ENCODE assay signal across 1 cellular context in genomic region chr4:82901129-82901718, GRCh38.
TF ChIP-seq lines count a peak whose summit lies in the region.

No MANE protein-coding gene starts in this region.

TF ChIP-seq in HepG2, 621 proteins besides CTCF, POLR2A, EP300 and RAD21 (continued from another document):
- TF ChIP-seq, protein P1, sequence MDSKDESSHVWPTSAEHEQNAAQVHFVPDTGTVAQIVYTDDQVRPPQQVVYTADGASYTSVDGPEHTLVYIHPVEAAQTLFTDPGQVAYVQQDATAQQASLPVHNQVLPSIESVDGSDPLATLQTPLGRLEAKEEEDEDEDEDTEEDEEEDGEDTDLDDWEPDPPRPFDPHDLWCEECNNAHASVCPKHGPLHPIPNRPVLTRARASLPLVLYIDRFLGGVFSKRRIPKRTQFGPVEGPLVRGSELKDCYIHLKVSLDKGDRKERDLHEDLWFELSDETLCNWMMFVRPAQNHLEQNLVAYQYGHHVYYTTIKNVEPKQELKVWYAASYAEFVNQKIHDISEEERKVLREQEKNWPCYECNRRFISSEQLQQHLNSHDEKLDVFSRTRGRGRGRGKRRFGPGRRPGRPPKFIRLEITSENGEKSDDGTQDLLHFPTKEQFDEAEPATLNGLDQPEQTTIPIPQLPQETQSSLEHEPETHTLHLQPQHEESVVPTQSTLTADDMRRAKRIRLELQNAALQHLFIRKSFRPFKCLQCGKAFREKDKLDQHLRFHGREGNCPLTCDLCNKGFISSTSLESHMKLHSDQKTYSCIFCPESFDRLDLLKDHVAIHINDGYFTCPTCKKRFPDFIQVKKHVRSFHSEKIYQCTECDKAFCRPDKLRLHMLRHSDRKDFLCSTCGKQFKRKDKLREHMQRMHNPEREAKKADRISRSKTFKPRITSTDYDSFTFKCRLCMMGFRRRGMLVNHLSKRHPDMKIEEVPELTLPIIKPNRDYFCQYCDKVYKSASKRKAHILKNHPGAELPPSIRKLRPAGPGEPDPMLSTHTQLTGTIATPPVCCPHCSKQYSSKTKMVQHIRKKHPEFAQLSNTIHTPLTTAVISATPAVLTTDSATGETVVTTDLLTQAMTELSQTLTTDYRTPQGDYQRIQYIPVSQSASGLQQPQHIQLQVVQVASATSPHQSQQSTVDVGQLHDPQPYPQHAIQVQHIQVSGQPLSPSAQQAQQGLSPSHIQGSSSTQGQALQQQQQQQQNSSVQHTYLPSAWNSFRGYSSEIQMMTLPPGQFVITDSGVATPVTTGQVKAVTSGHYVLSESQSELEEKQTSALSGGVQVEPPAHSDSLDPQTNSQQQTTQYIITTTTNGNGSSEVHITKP (CRISPR knock-in tag; IDR thresholded peaks at IDR 0.05; ENCODE audit: low read depth), result no peak; the same call in 1 of the 2 replicates
- 0 out of 2 replicates have a peak, but pooled peaks have one; percentile 20 for TF ChIP-seq NFRKB (IDR thresholded peaks at IDR 0.05)
- TF ChIP-seq KDM2A (CRISPR knock-in tag; IDR thresholded peaks at IDR 0.05; ENCODE audit: borderline replicate concordance, low read depth), result 0 out of 2 replicates have a peak, but pooled peaks have one; percentile 9
- TF ChIP-seq HNF4G (IDR thresholded peaks at IDR 0.05; ENCODE audit: borderline replicate concordance, low read depth, low read length), result no peak
- no peak for TF ChIP-seq HNF4G (CRISPR knock-in tag; IDR thresholded peaks at IDR 0.05; ENCODE audit: borderline replicate concordance, low read depth)
- TF ChIP-seq ZNF30 (CRISPR knock-in tag; IDR thresholded peaks at IDR 0.05), result no peak
- 0 out of 2 replicates have a peak, but pooled peaks have one; percentile 3 for TF ChIP-seq MAX (IDR thresholded peaks at IDR 0.05)
- TF ChIP-seq, protein P2, sequence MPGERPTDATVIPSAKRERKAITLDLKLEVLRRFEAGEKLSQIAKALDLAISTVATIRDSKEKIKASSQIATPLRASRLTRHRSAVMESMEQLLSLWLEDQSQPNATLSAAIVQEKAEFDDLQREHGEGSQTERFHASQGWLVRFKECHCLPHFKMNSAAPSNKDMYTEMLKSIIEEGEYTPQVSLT (CRISPR knock-in tag; IDR thresholded peaks at IDR 0.05; ENCODE audit: borderline replicate concordance, low read depth), result no peak
- TF ChIP-seq ZNF615 (CRISPR knock-in tag; IDR thresholded peaks at IDR 0.05; ENCODE audit: borderline replicate concordance), result no peak
- TF ChIP-seq RCOR2 (CRISPR knock-in tag; IDR thresholded peaks at IDR 0.05), result no peak
- no peak for TF ChIP-seq ATM (IDR thresholded peaks at IDR 0.05; ENCODE audit: borderline replicate concordance)
- no peak for TF ChIP-seq SRF (IDR thresholded peaks at IDR 0.05; ENCODE audit: low read depth, low read length)
- TF ChIP-seq, protein P3, sequence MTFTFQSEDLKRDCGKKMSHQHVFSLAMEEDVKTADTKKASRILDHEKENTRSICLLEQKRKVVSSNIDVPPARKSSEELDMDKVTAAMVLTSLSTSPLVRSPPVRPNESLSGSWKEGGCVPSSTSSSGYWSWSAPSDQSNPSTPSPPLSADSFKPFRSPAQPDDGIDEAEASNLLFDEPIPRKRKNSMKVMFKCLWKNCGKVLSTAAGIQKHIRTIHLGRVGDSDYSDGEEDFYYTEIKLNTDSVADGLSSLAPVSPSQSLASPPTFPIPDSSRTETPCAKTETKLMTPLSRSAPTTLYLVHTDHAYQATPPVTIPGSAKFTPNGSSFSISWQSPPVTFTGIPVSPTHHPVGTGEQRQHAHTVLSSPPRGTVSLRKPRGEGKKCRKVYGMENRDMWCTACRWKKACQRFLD (CRISPR knock-in tag; IDR thresholded peaks at IDR 0.05; ENCODE audit: borderline replicate concordance), result peak; percentile 7; the same call in 1 of the 2 replicates
- no peak for TF ChIP-seq ZNF335 (CRISPR knock-in tag; IDR thresholded peaks at IDR 0.05)
- peak; percentile 23 for TF ChIP-seq ZNF18 (CRISPR knock-in tag; IDR thresholded peaks at IDR 0.05; ENCODE audit: insufficient replicate concordance)
- TF ChIP-seq ZNF75D (CRISPR knock-in tag; IDR thresholded peaks at IDR 0.05; ENCODE audit: borderline replicate concordance), result no peak
- TF ChIP-seq, protein P4, sequence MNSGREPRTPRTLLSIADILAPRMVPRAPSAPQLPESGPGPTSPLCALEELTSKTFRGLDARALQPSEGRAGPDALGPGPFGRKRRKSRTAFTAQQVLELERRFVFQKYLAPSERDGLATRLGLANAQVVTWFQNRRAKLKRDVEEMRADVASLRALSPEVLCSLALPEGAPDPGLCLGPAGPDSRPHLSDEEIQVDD (CRISPR knock-in tag; IDR thresholded peaks at IDR 0.05; ENCODE audit: borderline replicate concordance), result no peak
- no peak for TF ChIP-seq ZNF354B (CRISPR knock-in tag; IDR thresholded peaks at IDR 0.05)
- 0 out of 2 replicates have a peak, but pooled peaks have one; percentile 12 for TF ChIP-seq ZSCAN21 (CRISPR knock-in tag; IDR thresholded peaks at IDR 0.05; ENCODE audit: borderline replicate concordance)
- TF ChIP-seq ZNF772 (CRISPR knock-in tag; IDR thresholded peaks at IDR 0.05), result peak; percentile 12; the same call in 1 of the 2 replicates
- no peak for TF ChIP-seq MTA1 (CRISPR knock-in tag; IDR thresholded peaks at IDR 0.05; ENCODE audit: borderline replicate concordance)
- no peak for TF ChIP-seq FLYWCH1 (CRISPR knock-in tag; IDR thresholded peaks at IDR 0.05)
- TF ChIP-seq PRPF4 (IDR thresholded peaks at IDR 0.05; ENCODE audit: low read depth, low read length, poor library complexity, severe bottlenecking), result no peak
- TF ChIP-seq BORCS8-MEF2B (CRISPR knock-in tag; IDR thresholded peaks at IDR 0.05), result no peak
- TF ChIP-seq ZNF446 (CRISPR knock-in tag; IDR thresholded peaks at IDR 0.05), result no peak
- no peak for TF ChIP-seq SMYD3 (CRISPR knock-in tag; IDR thresholded peaks at IDR 0.05)
